In the genomic region with DNA sequence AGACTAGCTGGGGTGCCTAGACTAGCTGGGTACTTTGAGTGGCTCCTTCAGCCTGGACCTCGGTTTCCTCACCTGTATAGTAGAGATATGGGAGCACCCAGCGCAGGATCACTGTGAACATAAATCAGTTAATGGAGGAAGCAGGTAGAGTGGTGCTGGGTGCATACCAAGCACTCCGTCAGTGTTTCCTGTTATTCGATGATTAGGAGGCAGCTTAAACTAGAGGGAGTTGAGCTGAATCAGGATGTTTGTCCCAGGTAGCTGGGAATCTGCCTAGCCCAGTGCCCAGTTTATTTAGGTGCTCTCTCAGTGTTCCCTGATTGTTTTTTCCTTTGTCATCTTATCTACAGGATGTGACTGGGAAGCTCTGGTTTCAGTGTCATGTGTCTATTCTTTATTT, we compare ENCODE assay signal across 22 cellular contexts. TPM values are rescaled to one million over a fixed set of nuclear protein-coding genes. Genes with fewer than 3 reads are reported as not detected.
DNase-seq lines count a peak whose midpoint lies in the region; ATAC-seq and TF ChIP-seq lines count a peak whose summit lies in the region.
"Had no signal": no experiment of that assay in that cellular context is flagged by ENCODE, and none has a peak within 500 bp of the region (broad histone marks: within the 10 kb centered on the region; RNA-seq: fewer than 3 reads in every experiment).

No MANE protein-coding gene starts in this region.

- TF ChIP-seq CTCF in SK-N-SH (IDR thresholded peaks at IDR 0.05) (no peak), fibroblast of pulmonary artery (IDR thresholded peaks at IDR 0.05; ENCODE audit: low read length, missing control alignments) (no peak)

- no peak for TF ChIP-seq EP300 in SK-N-SH (IDR thresholded peaks at IDR 0.05; ENCODE audit: borderline replicate concordance in 1 of 2, low read depth in 1 of 2, low read length in 1 of 2)

- CTCF ChIA-PET in SK-N-SH (lab: Yijun Ruan, JAX): interaction anchor here (0.8 to 13.9 kb wide), 8 partner anchors 8 to 199 kb away, joined by 3 to 196 read pairs (median 4); no protein-coding TSS in a partner anchor

- H3K79me2 ChIP-seq in SK-N-SH (ENCODE audit: insufficient read depth): peaks cover 36% of the 10 kb centered on the region

- H3K27ac ChIP-seq in SK-N-SH (ENCODE audit: low read depth in 2 of 2, low read length in 1 of 2) (peak overlapping the region in 1 of 2 experiments; percentile 98; a peak in 2 of 4 replicates), stomach smooth muscle (ENCODE audit: low read length) (peak overlapping the region; percentile 11)
- H3K27ac ChIP-seq: 22Rv1 had no signal

- peaks cover 35% of the 10 kb centered on the region for H3F3A ChIP-seq in SK-N-SH (replicated peaks; ENCODE audit: insufficient read depth)

- peaks cover 4% of the 10 kb centered on the region; the same call in 1 of the 2 replicates for H4K20me1 ChIP-seq in SK-N-SH (ENCODE audit: insufficient read depth)

- H3K9ac ChIP-seq in SK-N-SH (no peak overlapping the region), stomach smooth muscle (ENCODE audit: low read length in 2 of 2) (no peak overlapping the region)

- no peaks in the 10 kb centered on the region for H3K9me3 ChIP-seq in SK-N-SH
- H3K9me3 ChIP-seq in stomach smooth muscle (ENCODE audit: control insufficient read depth in 2 of 2, low read length in 2 of 2): no peaks in the 10 kb centered on the region
- H3K9me3 ChIP-seq: HAP-1, transverse colon had no signal

- H3K4me1 ChIP-seq in SK-N-SH (ENCODE audit: control insufficient read depth in 1 of 2, insufficient read depth in 2 of 2, low read depth in 1 of 2, low read length in 1 of 2) (peaks cover 8 to 50% of the 10 kb centered on the region in 2 experiments; a peak in 3 of 4 replicates), stomach smooth muscle (ENCODE audit: control insufficient read depth, insufficient read depth, low read length) (no peaks in the 10 kb centered on the region)
- H3K4me1 ChIP-seq: HAP-1 had no signal

- WGBS in SK-N-SH (ENCODE audit: low lambda C conversion rate): 91% methylated on average over 4 of the region's 4 CpGs

- H2AFZ ChIP-seq in SK-N-SH (ENCODE audit: low read depth): 0 out of 2 replicates have a peak overlapping the region, but pooled peaks have one; percentile 73

- no peaks in the 10 kb centered on the region for H3K9me2 ChIP-seq in SK-N-SH

- no peak overlapping the region for H3K4me2 ChIP-seq in SK-N-SH

- no peak for ATAC-seq in SK-N-SH treated with all-trans-retinoic acid at 6 μM for 48 hours
- ATAC-seq: natural killer cell had no signal

- TF ChIP-seq RAD21 in SK-N-SH (IDR thresholded peaks at IDR 0.05; ENCODE audit: low read length): no peak

- H3K36me3 ChIP-seq in SK-N-SH (replicated peaks in 1 of 2; ENCODE audit: control insufficient read depth in 1 of 2, insufficient read depth in 2 of 2, low read length in 1 of 2) (peaks cover 6 to 10% of the 10 kb centered on the region in 2 experiments), stomach smooth muscle (ENCODE audit: control insufficient read depth in 2 of 2, insufficient read depth in 2 of 2, low read length in 2 of 2) (no peaks in the 10 kb centered on the region)
- H3K36me3 ChIP-seq: transverse colon had no signal

- H3K27me3 ChIP-seq in SK-N-SH (ENCODE audit: insufficient read depth): no peaks in the 10 kb centered on the region
- H3K27me3 ChIP-seq in stomach smooth muscle (ENCODE audit: control insufficient read depth in 1 of 2, insufficient read depth in 2 of 2, low read length in 2 of 2): no peaks in the 10 kb centered on the region

- DNase-seq in SK-N-SH: no peak
- peak; percentile 8 for DNase-seq in fibroblast of pulmonary artery (ENCODE audit: low read depth)
- no peak for DNase-seq in stimulated activated CD8-positive, alpha-beta memory T cell treated with anti-CD3 and anti-CD28 coated beads, Interleukin-4, amount 100 ng/mL, for 48 hours
- no peak for DNase-seq in medulla oblongata (ENCODE audit: extremely low spot score)
- DNase-seq: activated CD4-positive, alpha-beta T cell treated with anti-CD3 and anti-CD28 coated beads, Interleukin-2, amount 50 U/mL, for 1 hour; activated naive CD4-positive, alpha-beta T cell; AML-193; aorta; cerebellar nuclear complex; DMS79 treated with DMSO at 0.1 percent for 48 hours; immature natural killer cell; mesenchymal stem cell; natural killer cell; NCI-H1436; NCI-H526; stimulated activated CD4-positive, alpha-beta T cell treated with anti-CD3 and anti-CD28 coated beads, Interleukin-1b, Interleukin-23, amount 100 ng/mL, for 48 hours; stimulated activated naive CD4-positive, alpha-beta T cell treated with Interleukin-2 at 50 U/mL for 16 hours; transverse colon had no signal

- POLR2A ChIA-PET in SK-N-SH (lab: Yijun Ruan, JAX): interaction anchor here (0.8 to 1.1 kb wide), 2 partner anchors 27 to 34 kb away, joined by 3 read pairs; no protein-coding TSS in a partner anchor

- H3K4me3 ChIP-seq in SK-N-SH (ENCODE audit: low read depth in 2 of 2, low read length in 1 of 2): no peak overlapping the region
- H3K4me3 ChIP-seq in fibroblast of pulmonary artery (replicated peaks; ENCODE audit: low read depth, low read length): no peak overlapping the region
- H3K4me3 ChIP-seq in stomach smooth muscle (ENCODE audit: low read length in 2 of 2): no peak overlapping the region
- H3K4me3 ChIP-seq: HAP-1, transverse colon had no signal

TF ChIP-seq in SK-N-SH, 30 proteins besides CTCF, POLR2A, EP300 and RAD21 (continues in another document):
- TF ChIP-seq FOSL2 (IDR thresholded peaks at IDR 0.05; ENCODE audit: borderline replicate concordance, low read depth) (no peak), FOXJ3 (CRISPR knock-in tag; IDR thresholded peaks at IDR 0.05) (no peak), GABPA (IDR thresholded peaks at IDR 0.05; ENCODE audit: low read depth) (no peak), IRF3 (IDR thresholded peaks at IDR 0.05; ENCODE audit: low read depth, low read length) (no peak)
- TF ChIP-seq, protein P1, sequence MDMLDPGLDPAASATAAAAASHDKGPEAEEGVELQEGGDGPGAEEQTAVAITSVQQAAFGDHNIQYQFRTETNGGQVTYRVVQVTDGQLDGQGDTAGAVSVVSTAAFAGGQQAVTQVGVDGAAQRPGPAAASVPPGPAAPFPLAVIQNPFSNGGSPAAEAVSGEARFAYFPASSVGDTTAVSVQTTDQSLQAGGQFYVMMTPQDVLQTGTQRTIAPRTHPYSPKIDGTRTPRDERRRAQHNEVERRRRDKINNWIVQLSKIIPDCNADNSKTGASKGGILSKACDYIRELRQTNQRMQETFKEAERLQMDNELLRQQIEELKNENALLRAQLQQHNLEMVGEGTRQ (IDR thresholded peaks at IDR 0.05; ENCODE audit: borderline replicate concordance, low read depth, low read length): no peak

TF ChIP-seq in SK-N-SH treated with all-trans-retinoic acid at 6 μM for 48 hours, 23 proteins besides CTCF, POLR2A, EP300 and RAD21 (continues in another document):
- TF ChIP-seq RARB (CRISPR knock-in tag; IDR thresholded peaks at IDR 0.05) (no peak), ARNTL (CRISPR knock-in tag; IDR thresholded peaks at IDR 0.05; ENCODE audit: borderline replicate concordance, low read depth) (no peak), TSHZ2 (CRISPR knock-in tag; IDR thresholded peaks at IDR 0.05) (no peak)

RNA-seq across cellular contexts. Expression of gene TMEM235, which starts 8.4 kb away (rescaled TPM):
- not detected in 2 replicates for polyA plus RNA-seq in SK-N-SH (2012; rRNA removed)
- polyA plus RNA-seq in SK-N-SH (2012; cell fraction: cytosol; rRNA removed): 0.04 TPM in 1 of 2 replicates, not detected in the other
- polyA plus RNA-seq in SK-N-SH (2012; cell fraction: nucleus; rRNA removed): not detected in 2 replicates
- polyA plus RNA-seq: aorta, immature natural killer cell had no signal

RNA-seq across cellular contexts. Expression of gene BIRC5, which starts 9.0 kb away (rescaled TPM):
- 23.5 and 31.4 TPM in 2 replicates for polyA plus RNA-seq in SK-N-SH (2012; rRNA removed)
- polyA plus RNA-seq in SK-N-SH (2012; cell fraction: cytosol; rRNA removed): 25.8 and 29.6 TPM in 2 replicates
- polyA plus RNA-seq in SK-N-SH (2012; cell fraction: nucleus; rRNA removed): 13.7 and 15.8 TPM in 2 replicates

RNA-seq across cellular contexts. Expression of gene AFMID, which starts 35.9 kb away (rescaled TPM):
- polyA plus RNA-seq in SK-N-SH (2012; rRNA removed): 44.4 and 59.0 TPM in 2 replicates
- polyA plus RNA-seq in SK-N-SH (2012; cell fraction: cytosol; rRNA removed): 41.9 and 50.3 TPM in 2 replicates
- polyA plus RNA-seq in SK-N-SH (2012; cell fraction: nucleus; rRNA removed): 47.1 and 49.5 TPM in 2 replicates

RNA-seq across cellular contexts. Expression of gene TK1, which starts 36.2 kb away (rescaled TPM):
- 70.7 and 112 TPM in 2 replicates for polyA plus RNA-seq in SK-N-SH (2012; rRNA removed)
- 42.3 and 61.2 TPM in 2 replicates for polyA plus RNA-seq in SK-N-SH (2012; cell fraction: cytosol; rRNA removed)
- 46.5 and 61.3 TPM in 2 replicates for polyA plus RNA-seq in SK-N-SH (2012; cell fraction: nucleus; rRNA removed)

RNA-seq across cellular contexts. Expression of gene SYNGR2, which starts 54.7 kb away (rescaled TPM):
- 160 and 181 TPM in 2 replicates for polyA plus RNA-seq in SK-N-SH (2012; rRNA removed)
- 76.9 and 109 TPM in 2 replicates for polyA plus RNA-seq in SK-N-SH (2012; cell fraction: cytosol; rRNA removed)
- polyA plus RNA-seq in SK-N-SH (2012; cell fraction: nucleus; rRNA removed): 103 and 110 TPM in 2 replicates
